Comparison of ENCODE assay signal across 8 cellular contexts in genomic region chr1:151199860-151200581, GRCh38. TPM values are rescaled to one million over a fixed set of nuclear protein-coding genes. Genes with fewer than 3 reads are reported as not detected.
DNase-seq lines count a peak whose midpoint lies in the region; ATAC-seq lines count a peak whose summit lies in the region.

No MANE protein-coding gene starts in this region.

- peak overlapping the region; percentile 95 to 99 (median 98) for H3K27ac Mint-ChIP-seq in naive thymus-derived CD4-positive, alpha-beta T cell

- intact Hi-C loops in naive thymus-derived CD4-positive, alpha-beta T cell (cut with micrococcal nuclease) = loop anchor here (2.0 kb wide), 4 partner anchors 35 to 563 kb away; partner anchors contain the start of genes LYSMD1 (in 1 of the 2), MRPL9 (in 1 of the 2), PSMB4 (in 1 of the 2) and TNFAIP8L2 (in 1 of the 2)

- POLR2A ChIA-PET in naive thymus-derived CD4-positive, alpha-beta T cell (lab: Charles Lee) = interaction anchor here (0.6 to 1.2 kb wide), 6 partner anchors 41 to 203 kb away, joined by 3 to 4 read pairs (median 4); partner anchors contain the start of genes GABPB2 and TNFAIP8L2

- CTCF ChIA-PET in naive thymus-derived CD4-positive, alpha-beta T cell (lab: Charles Lee) = interaction anchor here (0.6 to 1.0 kb wide), 3 partner anchors 25 to 667 kb away, joined by 3 to 11 read pairs (median 3); no protein-coding TSS in a partner anchor

- peaks cover 12% of the 10 kb centered on the region for H3K4me1 ChIP-seq in effector memory CD4-positive, alpha-beta T cell (ENCODE audit: control insufficient read depth, insufficient read depth, low read length, poor library complexity, severe bottlenecking)
- peaks cover 11% of the 10 kb centered on the region in 2 donors for H3K4me1 ChIP-seq in naive thymus-derived CD4-positive, alpha-beta T cell (ENCODE audit: control insufficient read depth in 2 of 2, insufficient read depth in 2 of 2, low read length in 2 of 2)

- H3K9me3 Mint-ChIP-seq in naive thymus-derived CD4-positive, alpha-beta T cell = peaks cover 0 to 6% (median 0%) of the 10 kb centered on the region in 11 donors

- H3K36me3 ChIP-seq in effector memory CD4-positive, alpha-beta T cell (ENCODE audit: control insufficient read depth, insufficient read depth, low read length) = no peaks in the 10 kb centered on the region
- peaks cover 0 to 12% (median 0%) of the 10 kb centered on the region in 3 experiments for H3K36me3 ChIP-seq in naive thymus-derived CD4-positive, alpha-beta T cell (ENCODE audit: control insufficient read depth in 2 of 3, insufficient read depth in 3 of 3, low read length in 3 of 3)

- H3K27ac ChIP-seq in effector memory CD4-positive, alpha-beta T cell (ENCODE audit: insufficient read depth, low read length, poor library complexity, severe bottlenecking) = peak overlapping the region; percentile 83
- peak overlapping the region; percentile 88 for H3K27ac ChIP-seq in naive thymus-derived CD4-positive, alpha-beta T cell (ENCODE audit: low read depth, low read length)

- peaks cover 0 to 17% (median 5%) of the 10 kb centered on the region in 5 donors for H3K36me3 Mint-ChIP-seq in naive thymus-derived CD4-positive, alpha-beta T cell

- no peaks in the 10 kb centered on the region for H3K9me3 ChIP-seq in effector memory CD4-positive, alpha-beta T cell (ENCODE audit: control insufficient read depth, low read length)
- no peaks in the 10 kb centered on the region for H3K9me3 ChIP-seq in naive thymus-derived CD4-positive, alpha-beta T cell (ENCODE audit: control insufficient read depth in 2 of 3, low read length in 3 of 3)

- in situ Hi-C loops in SK-MEL-5 (cut with HindIII; ENCODE audit: low pct_unique_long_range_greater_than_20kb, low sequenced_read_pairs) = no loop called here

- H3K4me3 Mint-ChIP-seq in naive thymus-derived CD4-positive, alpha-beta T cell = peak overlapping the region; percentile 93 to 100 (median 98)

- DNase-seq in SIG-M5 treated with dmso at 0.1 percent for 504 hours (lab: John Stamatoyannopoulos, UW; ENCODE audit: unreplicated experiment) (peak; percentile 65), SIG-M5 (lab: John Stamatoyannopoulos, UW) (no peak), SK-MEL-5 (ENCODE audit: low read depth, low spot score) (peak; percentile 22), hippocampal formation (lab: John Stamatoyannopoulos, UW) (no peak), inferior parietal cortex (ENCODE audit: extremely low spot score) (no peak)
- DNase-seq in effector memory CD4-positive, alpha-beta T cell = no peak
- DNase-seq in naive thymus-derived CD4-positive, alpha-beta T cell = peak in 1 of 9 donors; percentile 24

- H3K4me1 Mint-ChIP-seq in naive thymus-derived CD4-positive, alpha-beta T cell = peaks cover 39 to 69% (median 54%) of the 10 kb centered on the region in 7 donors

- H3K4me3 ChIP-seq in effector memory CD4-positive, alpha-beta T cell (ENCODE audit: insufficient read depth, low read depth, low read length, poor library complexity, severe bottlenecking) = peak overlapping the region; percentile 90
- peak overlapping the region; percentile 83 for H3K4me3 ChIP-seq in naive thymus-derived CD4-positive, alpha-beta T cell (ENCODE audit: low read length)

- no peak for ATAC-seq in naive thymus-derived CD4-positive, alpha-beta T cell
- no peak for ATAC-seq in GM19397 (IDR thresholded peaks at IDR 0.05; ENCODE audit: unreplicated experiment)

- H3K27me3 Mint-ChIP-seq in naive thymus-derived CD4-positive, alpha-beta T cell = peaks cover 0 to 6% (median 0%) of the 10 kb centered on the region in 5 donors

- no peaks in the 10 kb centered on the region for H3K27me3 ChIP-seq in effector memory CD4-positive, alpha-beta T cell (replicated peaks; ENCODE audit: control insufficient read depth, insufficient read depth, low read length, poor library complexity, severe bottlenecking)
- no peaks in the 10 kb centered on the region for H3K27me3 ChIP-seq in naive thymus-derived CD4-positive, alpha-beta T cell (ENCODE audit: control insufficient read depth in 2 of 2, insufficient read depth in 2 of 2, low read length in 2 of 2)

RNA-seq across cellular contexts. Expression of gene PIP5K1A, which starts 1.7 kb away (rescaled TPM):
- total RNA-seq in SK-MEL-5 (2014; rRNA removed; shearing (Covaris generic)) = 54.5 and 57.0 TPM in 2 replicates
- polyA plus RNA-seq in SK-MEL-5 (2015; cell fraction: cytosol; rRNA removed) = 103 and 122 TPM in 2 replicates
- 143 and 164 TPM in 2 replicates for polyA plus RNA-seq in SK-MEL-5 (2015; cell fraction: nucleus; rRNA removed)
- 10 to 100 TPM; 56.9 to 76.5 (median 59.5) TPM for total RNA-seq in naive thymus-derived CD4-positive, alpha-beta T cell
- 10 to 100 TPM; 11.7 to 23.1 TPM for polyA plus RNA-seq in naive thymus-derived CD4-positive, alpha-beta T cell

RNA-seq across cellular contexts. Expression of gene VPS72, which starts 10.0 kb away (rescaled TPM):
- total RNA-seq in SK-MEL-5 (2014; rRNA removed; shearing (Covaris generic)) = 116 and 133 TPM in 2 replicates
- 126 and 136 TPM in 2 replicates for polyA plus RNA-seq in SK-MEL-5 (2015; cell fraction: cytosol; rRNA removed)
- 42.1 and 51.2 TPM in 2 replicates for polyA plus RNA-seq in SK-MEL-5 (2015; cell fraction: nucleus; rRNA removed)
- 10 to 100 TPM; 35.1 to 82.0 (median 63.9) TPM for total RNA-seq in naive thymus-derived CD4-positive, alpha-beta T cell
- 10 to 100 TPM; 63.4 to 85.3 TPM for polyA plus RNA-seq in naive thymus-derived CD4-positive, alpha-beta T cell

RNA-seq across cellular contexts. Expression of gene TMOD4, which starts 24.2 kb away (rescaled TPM):
- total RNA-seq in SK-MEL-5 (2014; rRNA removed; shearing (Covaris generic)) = 0.80 and 1.2 TPM in 2 replicates
- 0.75 TPM in 1 of 2 replicates, not detected in the other for polyA plus RNA-seq in SK-MEL-5 (2015; cell fraction: cytosol; rRNA removed)
- not detected in 2 replicates for polyA plus RNA-seq in SK-MEL-5 (2015; cell fraction: nucleus; rRNA removed)
- 1 to 10 TPM; 2.5 to 5.4 (median 4.4) TPM for total RNA-seq in naive thymus-derived CD4-positive, alpha-beta T cell
- polyA plus RNA-seq in naive thymus-derived CD4-positive, alpha-beta T cell = under 1 TPM in 1 of 2 donors, not detected in 1; 0.73 TPM

RNA-seq across cellular contexts. Expression of gene SCNM1, which starts 34.1 kb away (rescaled TPM):
- total RNA-seq in SK-MEL-5 (2014; rRNA removed; shearing (Covaris generic)) = 90.9 and 110 TPM in 2 replicates
- polyA plus RNA-seq in SK-MEL-5 (2015; cell fraction: cytosol; rRNA removed) = 43.2 and 49.2 TPM in 2 replicates
- polyA plus RNA-seq in SK-MEL-5 (2015; cell fraction: nucleus; rRNA removed) = 91.2 and 121 TPM in 2 replicates
- total RNA-seq in naive thymus-derived CD4-positive, alpha-beta T cell = 10 to 100 TPM; 37.1 to 73.1 (median 57.1) TPM
- 10 to 100 TPM; 68.1 to 72.3 TPM for polyA plus RNA-seq in naive thymus-derived CD4-positive, alpha-beta T cell

RNA-seq across cellular contexts. Expression of gene LYSMD1, which starts 34.3 kb away (rescaled TPM):
- total RNA-seq in SK-MEL-5 (2014; rRNA removed; shearing (Covaris generic)) = 17.7 and 22.1 TPM in 2 replicates
- polyA plus RNA-seq in SK-MEL-5 (2015; cell fraction: cytosol; rRNA removed) = 6.7 and 9.0 TPM in 2 replicates
- 11.7 and 12.6 TPM in 2 replicates for polyA plus RNA-seq in SK-MEL-5 (2015; cell fraction: nucleus; rRNA removed)
- total RNA-seq in naive thymus-derived CD4-positive, alpha-beta T cell = 1 to 10 TPM; 1.4 to 3.3 (median 2.3) TPM
- polyA plus RNA-seq in naive thymus-derived CD4-positive, alpha-beta T cell = under 1 TPM; 0.35 to 0.48 TPM

Comparison
In these comparisons a context has a peak if more than half of its experiments do, and no peak if none do; other contexts are left out.
1. DNase-seq: peak in SIG-M5 treated with dmso at 0.1 percent for 504 hours (single experiment) and SK-MEL-5 (single experiment); none in SIG-M5 (single experiment), effector memory CD4-positive, alpha-beta T cell (0 of 3), hippocampal formation (0 of 2) and inferior parietal cortex (single experiment).